12 cellular contexts compared by ENCODE assay signal in genomic region chr15:25830844-25831443, GRCh38. TPM values are rescaled to one million over a fixed set of nuclear protein-coding genes. Genes with fewer than 3 reads are reported as not detected.
DNase-seq lines count a peak whose midpoint lies in the region; ATAC-seq, FAIRE-seq and TF ChIP-seq lines count a peak whose summit lies in the region.
"Had no signal": no experiment of that assay in that cellular context is flagged by ENCODE, and none has a peak within 500 bp of the region (broad histone marks: within the 10 kb centered on the region; RNA-seq: fewer than 3 reads in every experiment).

No MANE protein-coding gene starts in this region.

- no peaks in the 10 kb centered on the region for H3K9me2 ChIP-seq in GM23248 (ENCODE audit: insufficient read depth)

- H3K27ac ChIP-seq in GM23248 = peak overlapping the region; percentile 99

- no peak overlapping the region for H3K4me3 Mint-ChIP-seq in stimulated activated effector memory CD8-positive, alpha-beta T cell treated with anti-CD3 and anti-CD28 coated beads, Interleukin-12 subunit alpha, Interleukin-12 subunit beta, amount 100 ng/mL, for 72 hours
- H3K4me3 Mint-ChIP-seq: nephron progenitor cell had no signal

- ATAC-seq in stimulated activated effector memory CD8-positive, alpha-beta T cell treated with anti-CD3 and anti-CD28 coated beads, Interleukin-12 subunit alpha, Interleukin-12 subunit beta, amount 100 ng/mL, for 72 hours = no peak
- ATAC-seq in HG02588 (IDR thresholded peaks at IDR 0.05; ENCODE audit: unreplicated experiment) = no peak

- H3K36me3 ChIP-seq in GM23248 (ENCODE audit: low read depth) (0 out of 2 replicates have a peak, but pooled peaks cover 8% of the 10 kb centered on the region), bronchial epithelial cell (ENCODE audit: control insufficient read depth, insufficient read depth, low read length) (no peaks in the 10 kb centered on the region)

- H3K9ac ChIP-seq in GM23248 = peak overlapping the region; percentile 88

- H3K36me3 Mint-ChIP-seq in stimulated activated effector memory CD8-positive, alpha-beta T cell treated with anti-CD3 and anti-CD28 coated beads, Interleukin-12 subunit alpha, Interleukin-12 subunit beta, amount 100 ng/mL, for 72 hours = no peaks in the 10 kb centered on the region

- TF ChIP-seq CTCF in bronchial epithelial cell (IDR thresholded peaks at IDR 0.05; ENCODE audit: insufficient read depth, low read length, severe bottlenecking) = no peak

- H3K9me3 ChIP-seq in GM23248 (ENCODE audit: low read depth) = no peaks in the 10 kb centered on the region

- H3K4me1 ChIP-seq in GM23248 (ENCODE audit: insufficient read depth) = peaks cover 37% of the 10 kb centered on the region

- peak overlapping the region; percentile 29 for H3K27ac Mint-ChIP-seq in stimulated activated effector memory CD8-positive, alpha-beta T cell treated with anti-CD3 and anti-CD28 coated beads, Interleukin-12 subunit alpha, Interleukin-12 subunit beta, amount 100 ng/mL, for 72 hours

- no peak for FAIRE-seq in bronchial epithelial cell (lab: Jason Lieb, UNC)

- peaks cover 57% of the 10 kb centered on the region for H3F3A ChIP-seq in GM23248 (ENCODE audit: insufficient read depth)

- H3K79me2 ChIP-seq in GM23248 (ENCODE audit: insufficient read depth) = peaks cover 90% of the 10 kb centered on the region

- DNase-seq in GM23248 (peak; percentile 98), bronchial epithelial cell (ENCODE audit: low read depth) (peak; percentile 38), left kidney (ENCODE audit: low read depth, low spot score) (peak; percentile 59), NCI-H748 treated with DMSO at 0.1 percent for 48 hours (lab: John Stamatoyannopoulos, UW) (no peak), NCI-H1105 (lab: John Stamatoyannopoulos, UW) (no peak), HuH-7.5 (ENCODE audit: low spot score) (no peak)
- no peak for DNase-seq in stimulated activated effector memory CD8-positive, alpha-beta T cell treated with anti-CD3 and anti-CD28 coated beads, Interleukin-12 subunit alpha, Interleukin-12 subunit beta, amount 100 ng/mL, for 72 hours (ENCODE audit: low spot score in 2 of 2)
- DNase-seq: activated CD8-positive, alpha-beta memory T cell treated with anti-CD3 and anti-CD28 coated beads for 24 hours; DND-41; nephron progenitor cell; stimulated activated CD8-positive, alpha-beta memory T cell treated with anti-CD3 and anti-CD28 coated beads, Interleukin-4, amount 100 ng/mL, for 48 hours had no signal

- in situ Hi-C loops in GM23248 (cut with MboI) = no loop called here

- peaks cover 27% of the 10 kb centered on the region for H3K4me1 Mint-ChIP-seq in stimulated activated effector memory CD8-positive, alpha-beta T cell treated with anti-CD3 and anti-CD28 coated beads, Interleukin-12 subunit alpha, Interleukin-12 subunit beta, amount 100 ng/mL, for 72 hours

- WGBS in GM23248 (ENCODE audit: low coverage in 1 of 2, low lambda C conversion rate in 2 of 2, missing lambda C conversion rate in 2 of 2), 2 experiments = 1% methylated on average over 11 of the region's 11 CpGs

- H3K4me2 ChIP-seq in GM23248 (ENCODE audit: unreplicated experiment) = peak overlapping the region; percentile 76

- peaks cover 9% of the 10 kb centered on the region for H3K9me3 Mint-ChIP-seq in stimulated activated effector memory CD8-positive, alpha-beta T cell treated with anti-CD3 and anti-CD28 coated beads, Interleukin-12 subunit alpha, Interleukin-12 subunit beta, amount 100 ng/mL, for 72 hours

- no peak overlapping the region for H2AFZ ChIP-seq in GM23248

- no peaks in the 10 kb centered on the region for H4K20me1 ChIP-seq in GM23248 (ENCODE audit: insufficient read depth)

- H3K4me3 ChIP-seq in GM23248 (peak overlapping the region; percentile 56), bronchial epithelial cell (ENCODE audit: low read depth, low read length) (no peak overlapping the region)

- H3K27me3 ChIP-seq in GM23248 (replicated peaks; ENCODE audit: insufficient read depth) (no peaks in the 10 kb centered on the region), bronchial epithelial cell (ENCODE audit: control insufficient read depth, insufficient read depth, low read length) (no peaks in the 10 kb centered on the region)

RNA-seq across cellular contexts. Expression of gene ATP10A, which starts 32.2 kb away (rescaled TPM):
- 64.1 and 73.1 TPM in 2 replicates for total RNA-seq in GM23248 (2014; rRNA removed; shearing (Covaris generic))
- polyA plus RNA-seq in GM23248 (2016; fragmentation: Nextera tagmentation; extraction: Ambion mirVana) = 20.4 and 22.2 TPM in 2 replicates
- total RNA-seq in bronchial epithelial cell = 0.26 and 1.8 TPM in 2 replicates

Comparison
In these comparisons a context has a peak if more than half of its experiments do, and no peak if none do; other contexts are left out.
1. DNase-seq: peak in GM23248 (single experiment), bronchial epithelial cell (single experiment) and left kidney (single experiment); none in stimulated activated effector memory CD8-positive, alpha-beta T cell treated with anti-CD3 and anti-CD28 coated beads, Interleukin-12 subunit alpha, Interleukin-12 subunit beta, amount 100 ng/mL, for 72 hours (0 of 2), NCI-H748 treated with DMSO at 0.1 percent for 48 hours (single experiment), NCI-H1105 (single experiment) and HuH-7.5 (single experiment).
2. RNA of gene ATP10A, which starts 32.2 kb away (total RNA-seq): 64.1 to 73.1 TPM in GM23248; 0.26 to 1.8 TPM in bronchial epithelial cell; every median in the first group is over 10 times any median in the second.